18 cellular contexts compared by ENCODE assay signal in the genomic region with DNA sequence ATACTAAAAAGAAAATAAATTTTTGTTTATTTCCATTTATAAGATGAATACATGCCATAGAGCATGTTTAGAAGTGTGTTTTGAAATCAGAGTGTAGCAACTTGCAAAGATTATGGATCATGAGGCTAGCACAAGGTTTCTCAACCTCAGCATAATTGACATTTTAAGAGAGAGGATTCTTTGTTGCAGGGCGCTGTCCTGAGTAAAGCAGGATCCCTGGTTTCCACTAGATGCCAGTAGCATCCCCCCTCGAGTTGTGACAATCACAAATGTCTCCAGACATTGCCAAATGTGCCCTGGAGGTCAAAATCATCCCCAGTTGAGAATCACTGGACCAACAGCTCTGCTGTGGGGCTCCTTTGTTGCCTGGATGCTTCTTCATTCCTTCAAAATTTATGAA.
DNase-seq lines count a peak whose midpoint lies in the region; ATAC-seq and TF ChIP-seq lines count a peak whose summit lies in the region.
"Had no signal": no experiment of that assay in that cellular context is flagged by ENCODE, and none has a peak within 500 bp of the region (broad histone marks: within the 10 kb centered on the region; RNA-seq: fewer than 3 reads in every experiment).

No MANE protein-coding gene starts in this region.

- H3K4me3 Mint-ChIP-seq in GM23338 (no peak overlapping the region), neural progenitor cell (no peak overlapping the region)
- no peak overlapping the region for H3K4me3 Mint-ChIP-seq in stimulated activated naive CD8-positive, alpha-beta T cell treated with anti-CD3 and anti-CD28 coated beads, Interleukin-15, amount 100 ng/mL, for 72 hours
- H3K4me3 Mint-ChIP-seq: activated naive CD8-positive, alpha-beta T cell treated with anti-CD3 and anti-CD28 coated beads, Interleukin-2, amount 10 ng/mL, durations not matched to agents 7 days and 5 days; natural killer cell had no signal

- no peaks in the 10 kb centered on the region for H3K36me3 ChIP-seq in GM23338 (ENCODE audit: insufficient read depth)
- H3K36me3 ChIP-seq in RWPE2 (ENCODE audit: low read depth), result no peaks in the 10 kb centered on the region
- H3K36me3 ChIP-seq in neural progenitor cell, result no peaks in the 10 kb centered on the region
- H3K36me3 ChIP-seq in heart right ventricle, result no peaks in the 10 kb centered on the region
- H3K36me3 ChIP-seq: breast epithelium, prostate gland, suprapubic skin had no signal

- H3K27ac ChIP-seq in GM23338 (ENCODE audit: low read depth), result no peak overlapping the region
- H3K27ac ChIP-seq in RWPE2 (ENCODE audit: poor library complexity, severe bottlenecking), result no peak overlapping the region
- no peak overlapping the region for H3K27ac ChIP-seq in neural progenitor cell
- H3K27ac ChIP-seq in heart right ventricle, result no peak overlapping the region
- H3K27ac ChIP-seq: breast epithelium, prostate gland, suprapubic skin had no signal

- no peak overlapping the region for H3K27ac Mint-ChIP-seq in GM23338
- no peak overlapping the region for H3K27ac Mint-ChIP-seq in neural progenitor cell
- H3K27ac Mint-ChIP-seq in stimulated activated naive CD8-positive, alpha-beta T cell treated with anti-CD3 and anti-CD28 coated beads, Interleukin-15, amount 100 ng/mL, for 72 hours, result no peak overlapping the region
- H3K27ac Mint-ChIP-seq: activated naive CD8-positive, alpha-beta T cell treated with anti-CD3 and anti-CD28 coated beads, Interleukin-2, amount 10 ng/mL, durations not matched to agents 7 days and 5 days; natural killer cell had no signal

- H3K27me3 ChIP-seq in GM23338 (ENCODE audit: insufficient read depth) (no peaks in the 10 kb centered on the region), RWPE2 (ENCODE audit: insufficient read depth, poor library complexity, severe bottlenecking) (no peaks in the 10 kb centered on the region), neural progenitor cell (no peaks in the 10 kb centered on the region), heart right ventricle (no peaks in the 10 kb centered on the region)
- H3K27me3 ChIP-seq: breast epithelium, suprapubic skin had no signal

- WGBS in heart right ventricle, 2 donors, result 85 to 88% methylated on average over 2 of the region's 2 CpGs

- intact Hi-C loops in heart right ventricle (cut with DNase I), result no loop called here

- no peaks in the 10 kb centered on the region for H3K9me3 ChIP-seq in RWPE2 (ENCODE audit: severe bottlenecking)
- no peaks in the 10 kb centered on the region for H3K9me3 ChIP-seq in neural progenitor cell (ENCODE audit: low read depth)
- no peaks in the 10 kb centered on the region for H3K9me3 ChIP-seq in heart right ventricle
- H3K9me3 ChIP-seq: breast epithelium, prostate gland, suprapubic skin had no signal

- no peaks in the 10 kb centered on the region for H3K9me2 ChIP-seq in GM23338 (ENCODE audit: insufficient read depth)

- H3K4me2 ChIP-seq in GM23338, result no peak overlapping the region
- H3K4me2 ChIP-seq in neural progenitor cell, result no peak overlapping the region

- H3F3A ChIP-seq in GM23338 (replicated peaks; ENCODE audit: low read depth) (no peaks in the 10 kb centered on the region), neural progenitor cell (ENCODE audit: low read depth) (peaks cover 3% of the 10 kb centered on the region)

- H3K4me1 Mint-ChIP-seq in GM23338, result peaks cover 15% of the 10 kb centered on the region
- H3K4me1 Mint-ChIP-seq in neural progenitor cell, result peaks cover 6% of the 10 kb centered on the region
- peaks cover 11% of the 10 kb centered on the region for H3K4me1 Mint-ChIP-seq in stimulated activated naive CD8-positive, alpha-beta T cell treated with anti-CD3 and anti-CD28 coated beads, Interleukin-15, amount 100 ng/mL, for 72 hours

- H3K36me3 Mint-ChIP-seq in GM23338 (ENCODE audit: low read depth) (no peaks in the 10 kb centered on the region), neural progenitor cell (no peaks in the 10 kb centered on the region)
- H3K36me3 Mint-ChIP-seq: activated naive CD8-positive, alpha-beta T cell treated with anti-CD3 and anti-CD28 coated beads, Interleukin-2, amount 10 ng/mL, durations not matched to agents 7 days and 5 days; natural killer cell had no signal

- no peaks in the 10 kb centered on the region for H4K20me1 ChIP-seq in GM23338 (replicated peaks; ENCODE audit: insufficient read depth)
- H4K20me1 ChIP-seq in neural progenitor cell (ENCODE audit: low read depth), result no peaks in the 10 kb centered on the region

- H3K79me2 ChIP-seq in GM23338 (replicated peaks; ENCODE audit: insufficient read depth) (no peaks in the 10 kb centered on the region), neural progenitor cell (ENCODE audit: low read depth) (no peaks in the 10 kb centered on the region)

- H2AFZ ChIP-seq in GM23338, result no peak overlapping the region
- no peak overlapping the region for H2AFZ ChIP-seq in neural progenitor cell (replicated peaks)

- DNase-seq in GM23338 (ENCODE audit: low spot score), result peak; percentile 60
- DNase-seq in RWPE2 (ENCODE audit: low spot score), result no peak
- DNase-seq in epithelial cell of proximal tubule (ENCODE audit: low read depth), result no peak
- DNase-seq in neural progenitor cell (ENCODE audit: low spot score), result peak; percentile 28
- DNase-seq in stimulated activated naive CD8-positive, alpha-beta T cell treated with anti-CD3 and anti-CD28 coated beads, Interleukin-15, amount 100 ng/mL, for 72 hours, result no peak
- no peak for DNase-seq in heart right ventricle
- DNase-seq in NCI-H774 (lab: John Stamatoyannopoulos, UW), result no peak
- DNase-seq: activated CD4-positive, CD25-positive, alpha-beta regulatory T cell treated with anti-CD3 and anti-CD28 coated beads, Interleukin-2, amount 50 U/mL, for 72 hours; activated naive CD8-positive, alpha-beta T cell treated with anti-CD3 and anti-CD28 coated beads, Interleukin-2, amount 10 ng/mL, durations not matched to agents 7 days and 5 days; Calu3; erythroblast; GDM1; natural killer cell; NCI-H2029 treated with DMSO at 0.1 percent for 48 hours had no signal

- TF ChIP-seq CTCF in GM23338 (conservative IDR thresholded peaks at IDR 0.05; ENCODE audit: low read depth in 2 of 2), result peak; percentile 50 to 75
- peak; percentile 30 for TF ChIP-seq CTCF in RWPE2 (IDR thresholded peaks at IDR 0.05; ENCODE audit: poor library complexity, severe bottlenecking)
- peak; percentile 42 for TF ChIP-seq CTCF in epithelial cell of proximal tubule (conservative IDR thresholded peaks at IDR 0.05; ENCODE audit: low read depth, low read length)
- peak; percentile 38 for TF ChIP-seq CTCF in neural progenitor cell (IDR thresholded peaks at IDR 0.05)
- peak in 3 of 9 donors; percentile 14 to 27 (median 24) for TF ChIP-seq CTCF in heart right ventricle (IDR thresholded peaks at IDR 0.05)

- no peaks in the 10 kb centered on the region for H3K27me3 Mint-ChIP-seq in GM23338 (ENCODE audit: insufficient read depth, low read depth, poor library complexity)
- H3K27me3 Mint-ChIP-seq in neural progenitor cell (ENCODE audit: insufficient read depth, low read depth), result peaks cover 2% of the 10 kb centered on the region
- peaks cover 11% of the 10 kb centered on the region for H3K27me3 Mint-ChIP-seq in stimulated activated naive CD8-positive, alpha-beta T cell treated with anti-CD3 and anti-CD28 coated beads, Interleukin-15, amount 100 ng/mL, for 72 hours

- no peak overlapping the region for H3K4me3 ChIP-seq in GM23338
- H3K4me3 ChIP-seq in RWPE2 (ENCODE audit: severe bottlenecking), result no peak overlapping the region
- H3K4me3 ChIP-seq in epithelial cell of proximal tubule (ENCODE audit: low read depth, low read length), result no peak overlapping the region
- no peak overlapping the region for H3K4me3 ChIP-seq in neural progenitor cell
- H3K4me3 ChIP-seq in heart right ventricle, result no peak overlapping the region
- H3K4me3 ChIP-seq: breast epithelium, prostate gland, suprapubic skin had no signal

- ATAC-seq in GM23338, result peak; percentile 73
- no peak for ATAC-seq in RWPE2 (ENCODE audit: low read depth)
- ATAC-seq in stimulated activated naive CD8-positive, alpha-beta T cell treated with anti-CD3 and anti-CD28 coated beads, Interleukin-15, amount 100 ng/mL, for 72 hours, result no peak
- no peak for ATAC-seq in HG03521 (IDR thresholded peaks at IDR 0.05; ENCODE audit: unreplicated experiment)
- ATAC-seq in heart right ventricle, result no peak
- ATAC-seq: natural killer cell had no signal

- 0 out of 2 replicates have a peak, but pooled peaks cover 7% of the 10 kb centered on the region for H3K4me1 ChIP-seq in GM23338 (ENCODE audit: insufficient read depth)
- no peaks in the 10 kb centered on the region for H3K4me1 ChIP-seq in RWPE2 (ENCODE audit: insufficient read depth, poor library complexity, severe bottlenecking)
- H3K4me1 ChIP-seq in neural progenitor cell, result peaks cover 16% of the 10 kb centered on the region
- peaks cover 0 to 9% (median 0%) of the 10 kb centered on the region in 9 donors for H3K4me1 ChIP-seq in heart right ventricle
- H3K4me1 ChIP-seq: breast epithelium, prostate gland, suprapubic skin had no signal

- no peak overlapping the region for H3K9ac ChIP-seq in neural progenitor cell

- no peaks in the 10 kb centered on the region for H3K9me3 Mint-ChIP-seq in GM23338
- H3K9me3 Mint-ChIP-seq in neural progenitor cell, result no peaks in the 10 kb centered on the region
- no peaks in the 10 kb centered on the region for H3K9me3 Mint-ChIP-seq in stimulated activated naive CD8-positive, alpha-beta T cell treated with anti-CD3 and anti-CD28 coated beads, Interleukin-15, amount 100 ng/mL, for 72 hours
- H3K9me3 Mint-ChIP-seq: activated naive CD8-positive, alpha-beta T cell treated with anti-CD3 and anti-CD28 coated beads, Interleukin-2, amount 10 ng/mL, durations not matched to agents 7 days and 5 days had no signal

TF ChIP-seq in GM23338, 12 proteins besides CTCF, POLR2A, EP300 and RAD21:
- TF ChIP-seq, protein P1, sequence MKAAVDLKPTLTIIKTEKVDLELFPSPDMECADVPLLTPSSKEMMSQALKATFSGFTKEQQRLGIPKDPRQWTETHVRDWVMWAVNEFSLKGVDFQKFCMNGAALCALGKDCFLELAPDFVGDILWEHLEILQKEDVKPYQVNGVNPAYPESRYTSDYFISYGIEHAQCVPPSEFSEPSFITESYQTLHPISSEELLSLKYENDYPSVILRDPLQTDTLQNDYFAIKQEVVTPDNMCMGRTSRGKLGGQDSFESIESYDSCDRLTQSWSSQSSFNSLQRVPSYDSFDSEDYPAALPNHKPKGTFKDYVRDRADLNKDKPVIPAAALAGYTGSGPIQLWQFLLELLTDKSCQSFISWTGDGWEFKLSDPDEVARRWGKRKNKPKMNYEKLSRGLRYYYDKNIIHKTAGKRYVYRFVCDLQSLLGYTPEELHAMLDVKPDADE (IDR thresholded peaks at IDR 0.05), result no peak
- TF ChIP-seq EZH2 (IDR thresholded peaks at IDR 0.05; ENCODE audit: low read depth, unreplicated experiment) (no peak), STAT1 (IDR thresholded peaks at IDR 0.05; ENCODE audit: unreplicated experiment) (no peak)

Comparison
In these comparisons a context has a peak if more than half of its experiments do, and no peak if none do; other contexts are left out.
1. DNase-seq: peak in GM23338 (single experiment) and neural progenitor cell (single experiment); none in RWPE2 (single experiment), epithelial cell of proximal tubule (single experiment), stimulated activated naive CD8-positive, alpha-beta T cell treated with anti-CD3 and anti-CD28 coated beads, Interleukin-15, amount 100 ng/mL, for 72 hours (0 of 2), heart right ventricle (0 of 2) and NCI-H774 (single experiment).